In genomic region chr19:7575426-7576040, GRCh38 we compare ENCODE assay signal across 16 cellular contexts.
DNase-seq lines count a peak whose midpoint lies in the region; ATAC-seq, FAIRE-seq and TF ChIP-seq lines count a peak whose summit lies in the region.
"Had no signal": no experiment of that assay in that cellular context is flagged by ENCODE, and none has a peak within 500 bp of the region (broad histone marks: within the 10 kb centered on the region; RNA-seq: fewer than 3 reads in every experiment).

No MANE protein-coding gene starts in this region.

- no peak for FAIRE-seq in HTR-8/SVneo (lab: Jason Lieb, UNC)
- FAIRE-seq: endothelial cell of umbilical vein had no signal

- no peak for ATAC-seq in GM21360 (IDR thresholded peaks at IDR 0.05; ENCODE audit: unreplicated experiment)
- ATAC-seq in HG03432 (IDR thresholded peaks at IDR 0.05; ENCODE audit: unreplicated experiment): no peak
- ATAC-seq in HG03521 (IDR thresholded peaks at IDR 0.05; ENCODE audit: unreplicated experiment): no peak

- peak; percentile 25 for DNase-seq in stimulated activated CD4-positive, alpha-beta T cell treated with anti-CD3 and anti-CD28 coated beads, Interleukin-15, amount 100 ng/mL, for 24 hours
- DNase-seq in stimulated activated CD4-positive, alpha-beta T cell treated with anti-CD3 and anti-CD28 coated beads, Interleukin-2, amount 100 ng/mL, for 48 hours: no peak
- DNase-seq in NOMO-1 treated with dmso at 0.1 percent for 144 hours (lab: John Stamatoyannopoulos, UW; ENCODE audit: unreplicated experiment) (peak; percentile 43), epithelial cell of esophagus (ENCODE audit: low read depth) (peak; percentile 51), HTR-8/SVneo (ENCODE audit: insufficient read length, low spot score) (no peak)
- DNase-seq: BE2C; GDM1; NCI-H510A treated with DMSO at 0.1 percent for 48 hours; posterior cingulate gyrus; SHP77 treated with DMSO at 0.1 percent for 48 hours; stimulated activated CD4-positive, alpha-beta T cell treated with anti-CD3 and anti-CD28 coated beads, Interleukin-2, amount 100 ng/mL, for 24 hours; stimulated activated naive CD4-positive, alpha-beta T cell treated with Interleukin-2 at 50 U/mL for 16 hours had no signal

- no peak overlapping the region for H3K4me3 ChIP-seq in epithelial cell of esophagus (ENCODE audit: low read length)

- TF ChIP-seq CTCF in epithelial cell of esophagus (IDR thresholded peaks at IDR 0.05; ENCODE audit: insufficient read depth, low read depth, low read length, missing control alignments): no peak

Comparison
In these comparisons a context has a peak if more than half of its experiments do, and no peak if none do; other contexts are left out.
1. DNase-seq: peak in stimulated activated CD4-positive, alpha-beta T cell treated with anti-CD3 and anti-CD28 coated beads, Interleukin-15, amount 100 ng/mL, for 24 hours (single experiment), NOMO-1 treated with dmso at 0.1 percent for 144 hours (single experiment) and epithelial cell of esophagus (single experiment); none in stimulated activated CD4-positive, alpha-beta T cell treated with anti-CD3 and anti-CD28 coated beads, Interleukin-2, amount 100 ng/mL, for 48 hours (0 of 2) and HTR-8/SVneo (single experiment).